In the genomic region with DNA sequence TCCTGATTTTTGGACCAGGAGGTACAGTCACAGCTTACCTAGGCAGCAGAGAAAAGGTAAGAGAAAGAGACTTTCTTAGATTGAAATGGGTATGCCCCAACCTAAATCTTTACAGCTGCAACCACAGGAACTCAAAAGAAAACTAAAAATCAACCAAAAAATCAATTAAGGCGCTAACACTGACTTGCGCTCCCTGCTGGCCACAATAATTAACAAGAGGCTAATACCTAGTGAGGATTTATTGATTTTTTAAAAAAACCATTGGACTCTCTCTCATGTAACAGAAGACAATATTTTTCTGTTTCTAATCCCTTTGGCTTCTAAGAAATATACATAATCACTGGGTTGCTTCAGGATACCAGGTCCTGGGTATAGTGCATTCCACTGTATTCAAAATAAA, we compare ENCODE assay signal across 16 cellular contexts.
A peak's percentile ranks its signal among the peaks of the same experiment; 100 is the strongest.
DNase-seq lines count a peak whose midpoint lies in the region; FAIRE-seq and TF ChIP-seq lines count a peak whose summit lies in the region.
"Had no signal": no experiment of that assay in that cellular context is flagged by ENCODE, and none has a peak within 500 bp of the region (broad histone marks: within the 10 kb centered on the region; RNA-seq: fewer than 3 reads in every experiment).

No MANE protein-coding gene starts in this region.

- no peak for DNase-seq in GM18507 (ENCODE audit: extremely low spot score, insufficient read length, low read depth)
- peak; percentile 37 for DNase-seq in NCI-H146 treated with DMSO at 0.1 percent for 48 hours (lab: John Stamatoyannopoulos, UW; ENCODE audit: unreplicated experiment)
- no peak for DNase-seq in epithelial cell of proximal tubule (ENCODE audit: low read depth)
- DNase-seq in retinal pigment epithelial cell (ENCODE audit: low read depth) = no peak
- no peak for DNase-seq in activated naive CD4-positive, alpha-beta T cell treated with anti-CD3 and anti-CD28 coated beads, Interleukin-2, amount 10 ng/mL, durations not matched to agents 7 days and 5 days
- no peak for DNase-seq in NCI-H1417 (lab: John Stamatoyannopoulos, UW)
- DNase-seq in left ventricle myocardium inferior = no peak
- no peak for DNase-seq in activated CD4-positive, alpha-beta T cell treated with anti-CD3 and anti-CD28 coated beads, Interleukin-2, amount 50 U/mL, for 4 hours
- DNase-seq: activated T-cell treated with anti-CD3 and anti-CD28 coated beads, Interleukin-2, amount 50 U/mL, for 72 hours; effector CD4-positive, alpha-beta T cell; left ventricle myocardium superior; NCI-H1417 treated with DMSO at 0.1 percent for 48 hours; NCI-H774; stimulated activated CD4-positive, alpha-beta T cell treated with anti-CD3 and anti-CD28 coated beads, Interleukin-15, amount 100 ng/mL, for 24 hours had no signal

- no peaks in the 10 kb centered on the region for H3K4me1 ChIP-seq in left ventricle myocardium inferior
- H3K4me1 ChIP-seq: tibial nerve had no signal

- H3K4me3 Mint-ChIP-seq in activated naive CD4-positive, alpha-beta T cell treated with anti-CD3 and anti-CD28 coated beads, Interleukin-2, amount 10 ng/mL, durations not matched to agents 7 days and 5 days = no peak overlapping the region
- H3K4me3 Mint-ChIP-seq: activated T-cell treated with anti-CD3 and anti-CD28 coated beads, Interleukin-2, amount 50 U/mL, for 72 hours had no signal

- CTCF ChIA-PET in activated naive CD4-positive, alpha-beta T cell treated with anti-CD3 and anti-CD28 coated beads, Interleukin-2, amount 10 ng/mL, durations not matched to agents 7 days and 5 days (lab: Charles Lee) = no interaction called here

- no peaks in the 10 kb centered on the region for H3K36me3 Mint-ChIP-seq in activated naive CD4-positive, alpha-beta T cell treated with anti-CD3 and anti-CD28 coated beads, Interleukin-2, amount 10 ng/mL, durations not matched to agents 7 days and 5 days

- H3K4me1 Mint-ChIP-seq in activated naive CD4-positive, alpha-beta T cell treated with anti-CD3 and anti-CD28 coated beads, Interleukin-2, amount 10 ng/mL, durations not matched to agents 7 days and 5 days = no peaks in the 10 kb centered on the region

- H3K36me3 ChIP-seq in left ventricle myocardium inferior = no peaks in the 10 kb centered on the region
- H3K36me3 ChIP-seq: tibial nerve had no signal

- intact Hi-C loops in left ventricle myocardium inferior (cut with micrococcal nuclease) = no loop called here

- H3K27ac Mint-ChIP-seq in activated naive CD4-positive, alpha-beta T cell treated with anti-CD3 and anti-CD28 coated beads, Interleukin-2, amount 10 ng/mL, durations not matched to agents 7 days and 5 days = no peak overlapping the region
- H3K27ac Mint-ChIP-seq: activated T-cell treated with anti-CD3 and anti-CD28 coated beads, Interleukin-2, amount 50 U/mL, for 72 hours had no signal

- no peaks in the 10 kb centered on the region for H3K9me3 ChIP-seq in left ventricle myocardium inferior (replicated peaks)
- H3K9me3 ChIP-seq: tibial nerve had no signal

- FAIRE-seq in GM18507 (lab: Jason Lieb, UNC) = peak; percentile 50
- FAIRE-seq: astrocyte had no signal

- TF ChIP-seq CTCF in epithelial cell of proximal tubule (conservative IDR thresholded peaks at IDR 0.05; ENCODE audit: low read depth, low read length) (peak; percentile 30), retinal pigment epithelial cell (conservative IDR thresholded peaks at IDR 0.05; ENCODE audit: low read depth, low read length) (peak; percentile 23), left ventricle myocardium inferior (IDR thresholded peaks at IDR 0.05; ENCODE audit: borderline replicate concordance) (no peak)

- no peaks in the 10 kb centered on the region for H3K9me3 Mint-ChIP-seq in activated naive CD4-positive, alpha-beta T cell treated with anti-CD3 and anti-CD28 coated beads, Interleukin-2, amount 10 ng/mL, durations not matched to agents 7 days and 5 days
- H3K9me3 Mint-ChIP-seq: activated T-cell treated with anti-CD3 and anti-CD28 coated beads, Interleukin-2, amount 50 U/mL, for 72 hours had no signal

- H3K4me3 ChIP-seq in epithelial cell of proximal tubule (ENCODE audit: low read depth, low read length) (no peak overlapping the region), retinal pigment epithelial cell (ENCODE audit: low read length) (no peak overlapping the region), left ventricle myocardium inferior (no peak overlapping the region)
- H3K4me3 ChIP-seq: tibial nerve had no signal

- H3K27me3 ChIP-seq in left ventricle myocardium inferior (ENCODE audit: low read depth) = peaks cover 15% of the 10 kb centered on the region
- H3K27me3 ChIP-seq: tibial nerve had no signal

- no peaks in the 10 kb centered on the region for H3K27me3 Mint-ChIP-seq in activated naive CD4-positive, alpha-beta T cell treated with anti-CD3 and anti-CD28 coated beads, Interleukin-2, amount 10 ng/mL, durations not matched to agents 7 days and 5 days

- H3K27ac ChIP-seq in left ventricle myocardium inferior (replicated peaks) = no peak overlapping the region
- H3K27ac ChIP-seq: tibial nerve had no signal
